1 cellular context compared by ENCODE assay signal in the genomic region with DNA sequence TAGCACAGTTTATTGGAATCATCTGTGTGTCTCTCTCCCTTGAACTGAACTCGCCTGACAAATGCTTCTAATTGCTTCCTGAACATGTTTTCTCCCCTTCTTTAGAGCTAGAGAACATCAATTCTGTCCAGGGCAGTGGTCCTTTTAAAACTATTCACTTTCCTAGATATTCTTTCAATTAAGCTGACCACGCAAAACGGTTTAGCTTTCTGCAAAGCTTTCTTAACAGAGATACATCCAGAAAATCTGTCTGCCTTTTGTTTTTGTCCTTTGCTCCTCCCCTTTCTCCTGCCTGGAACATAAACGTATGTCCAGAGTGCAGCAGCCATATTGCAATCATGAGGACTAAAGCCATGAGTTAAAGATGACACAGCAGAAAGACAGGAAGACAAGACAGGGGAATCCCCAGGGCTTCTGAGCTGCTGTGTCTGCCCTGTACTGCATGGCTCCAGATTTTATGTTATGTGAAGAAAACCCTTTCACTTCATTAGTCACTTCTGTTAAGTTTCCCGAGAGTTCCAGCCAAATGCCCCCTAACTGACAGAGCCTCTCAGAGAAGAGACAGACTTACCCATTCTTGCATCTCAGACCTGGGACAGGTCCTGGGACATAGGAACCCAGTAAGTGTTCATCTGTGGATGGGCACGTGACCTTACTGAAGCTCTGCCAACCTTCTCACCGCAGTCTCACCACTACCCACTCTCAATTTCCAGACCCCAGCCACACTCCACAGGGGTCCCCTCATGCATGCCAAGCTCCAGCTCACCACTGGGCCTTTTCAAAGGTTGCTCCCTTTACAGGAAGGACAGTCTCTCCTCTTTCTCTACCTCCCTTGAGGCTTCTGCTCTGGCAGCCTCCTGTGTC.
TF ChIP-seq lines count a peak whose summit lies in the region.

No MANE protein-coding gene starts in this region.

TF ChIP-seq in IMR-90, 13 proteins besides CTCF, POLR2A, EP300 and RAD21 (continued from another document):
- no peak for TF ChIP-seq MXI1 (IDR thresholded peaks at IDR 0.05; ENCODE audit: borderline replicate concordance, low read depth, low read length)
- TF ChIP-seq, protein P1, sequence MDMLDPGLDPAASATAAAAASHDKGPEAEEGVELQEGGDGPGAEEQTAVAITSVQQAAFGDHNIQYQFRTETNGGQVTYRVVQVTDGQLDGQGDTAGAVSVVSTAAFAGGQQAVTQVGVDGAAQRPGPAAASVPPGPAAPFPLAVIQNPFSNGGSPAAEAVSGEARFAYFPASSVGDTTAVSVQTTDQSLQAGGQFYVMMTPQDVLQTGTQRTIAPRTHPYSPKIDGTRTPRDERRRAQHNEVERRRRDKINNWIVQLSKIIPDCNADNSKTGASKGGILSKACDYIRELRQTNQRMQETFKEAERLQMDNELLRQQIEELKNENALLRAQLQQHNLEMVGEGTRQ (IDR thresholded peaks at IDR 0.05; ENCODE audit: low read depth, low read length) = no peak
- no peak for TF ChIP-seq CEBPB (IDR thresholded peaks at IDR 0.05; ENCODE audit: low read depth, low read length)
- no peak for TF ChIP-seq MAZ (IDR thresholded peaks at IDR 0.05; ENCODE audit: borderline replicate concordance, low read depth, low read length)
- TF ChIP-seq SMC3 (IDR thresholded peaks at IDR 0.05; ENCODE audit: low read depth, low read length) = no peak
- no peak for TF ChIP-seq MAFK (IDR thresholded peaks at IDR 0.05; ENCODE audit: low read depth, low read length)
- TF ChIP-seq RFX5 (IDR thresholded peaks at IDR 0.05; ENCODE audit: low read depth, low read length) = no peak
- no peak for TF ChIP-seq NFE2L2 (IDR thresholded peaks at IDR 0.05; ENCODE audit: low read depth, low read length)
- TF ChIP-seq RCOR1 (IDR thresholded peaks at IDR 0.05; ENCODE audit: insufficient replicate concordance, low read length) = no peak
- TF ChIP-seq BHLHE40 (IDR thresholded peaks at IDR 0.05; ENCODE audit: low read depth, low read length) = no peak
